ENCODE assay signal across 8 cellular contexts in genomic region chr19:13212759-13213330, GRCh38.
DNase-seq lines count a peak whose midpoint lies in the region; ATAC-seq and TF ChIP-seq lines count a peak whose summit lies in the region.

No MANE protein-coding gene starts in this region.

- no peak overlapping the region for H2AFZ ChIP-seq in OCI-LY3 (ENCODE audit: low read depth, low read length)

- H3K79me2 ChIP-seq in OCI-LY3 (ENCODE audit: low read length), result no peaks in the 10 kb centered on the region

- H3K9me3 ChIP-seq in OCI-LY3 (ENCODE audit: insufficient read depth, low read length), result no peaks in the 10 kb centered on the region
- H3K9me3 ChIP-seq in prostate gland, result no peaks in the 10 kb centered on the region
- H3K9me3 ChIP-seq in aorta (ENCODE audit: control insufficient read depth, low read length), result no peaks in the 10 kb centered on the region

- H3K4me1 ChIP-seq in OCI-LY3 (ENCODE audit: low read length) (peaks cover 41% of the 10 kb centered on the region), prostate gland (replicated peaks) (no peaks in the 10 kb centered on the region), aorta (ENCODE audit: control insufficient read depth in 1 of 2, insufficient read depth in 2 of 2, low read length in 2 of 2) (no peaks in the 10 kb centered on the region)

- ATAC-seq in aorta (ENCODE audit: low FRiP score) (no peak), HG03521 (IDR thresholded peaks at IDR 0.05; ENCODE audit: unreplicated experiment) (no peak)

- H4K20me1 ChIP-seq in OCI-LY3 (ENCODE audit: insufficient read depth, low read length), result no peaks in the 10 kb centered on the region

- H3K27ac ChIP-seq in OCI-LY3 (ENCODE audit: low read length) (no peak overlapping the region), prostate gland (no peak overlapping the region), aorta (ENCODE audit: low read depth in 1 of 2, low read length in 2 of 2) (no peak overlapping the region)

- no peak overlapping the region for H3K9ac ChIP-seq in OCI-LY3 (ENCODE audit: low read length)

- TF ChIP-seq POLR2A in prostate gland (IDR thresholded peaks at IDR 0.05), result no peak

- H3K27me3 ChIP-seq in OCI-LY3 (ENCODE audit: low read depth, low read length) (peaks cover 35% of the 10 kb centered on the region), prostate gland (replicated peaks; ENCODE audit: insufficient read depth) (no peaks in the 10 kb centered on the region), aorta (ENCODE audit: control insufficient read depth in 1 of 2, insufficient read depth in 2 of 2, low read length in 1 of 2) (no peaks in the 10 kb centered on the region)

- TF ChIP-seq CTCF in OCI-LY3 (IDR thresholded peaks at IDR 0.05; ENCODE audit: low read depth, low read length) (peak; percentile 78), fibroblast of villous mesenchyme (IDR thresholded peaks at IDR 0.05; ENCODE audit: insufficient read depth, low read depth, low read length) (peak; percentile 62), prostate gland (IDR thresholded peaks at IDR 0.05) (peak in 2 of 4 experiments; percentile 23 to 34)

- H3K4me2 ChIP-seq in OCI-LY3 (ENCODE audit: low read length), result no peak overlapping the region

- no peaks in the 10 kb centered on the region for H3K36me3 ChIP-seq in OCI-LY3 (replicated peaks; ENCODE audit: low read depth, low read length)
- H3K36me3 ChIP-seq in prostate gland, result no peaks in the 10 kb centered on the region
- no peaks in the 10 kb centered on the region for H3K36me3 ChIP-seq in aorta (ENCODE audit: control insufficient read depth in 1 of 2, insufficient read depth in 2 of 2, low read length in 1 of 2)

- DNase-seq in SIG-M5 treated with dmso at 0.1 percent for 504 hours (lab: John Stamatoyannopoulos, UW; ENCODE audit: unreplicated experiment) (peak; percentile 38), SIG-M5 (lab: John Stamatoyannopoulos, UW) (no peak), activated T-cell treated with anti-CD3 and anti-CD28 coated beads for 24 hours (ENCODE audit: low read depth) (peak; percentile 62), fibroblast of villous mesenchyme (ENCODE audit: low read depth) (peak; percentile 44), prostate gland (ENCODE audit: low spot score) (peak; percentile 20), aorta (peak; percentile 72 to 87)

- WGBS in prostate gland, result 68% methylated on average over 7 of the region's 7 CpGs
- WGBS in aorta, 2 donors, result 70 to 78% methylated on average over 7 of the region's 7 CpGs

- H3K4me3 ChIP-seq in OCI-LY3 (ENCODE audit: low read length), result no peak overlapping the region
- H3K4me3 ChIP-seq in fibroblast of villous mesenchyme (ENCODE audit: low read depth, low read length), result no peak overlapping the region
- H3K4me3 ChIP-seq in prostate gland, result no peak overlapping the region
- no peak overlapping the region for H3K4me3 ChIP-seq in aorta (ENCODE audit: low read length in 2 of 2)

- intact Hi-C loops in prostate gland (cut with DNase I) (no loop called here), aorta (cut with DNase I) (no loop called here)
